ENCODE assay signal across 9 cellular contexts in genomic region chr3:159761377-159761776, GRCh38.
DNase-seq lines count a peak whose midpoint lies in the region; ATAC-seq, FAIRE-seq and TF ChIP-seq lines count a peak whose summit lies in the region.
"Had no signal": no experiment of that assay in that cellular context is flagged by ENCODE, and none has a peak within 500 bp of the region (broad histone marks: within the 10 kb centered on the region; RNA-seq: fewer than 3 reads in every experiment).

No MANE protein-coding gene starts in this region.

- H2BK20ac ChIP-seq in IMR-90 (ENCODE audit: low read depth, low read length): peak overlapping the region; percentile 49; the same call in 1 of the 2 replicates

- in situ Hi-C loops in IMR-90 (cut with MboI; ENCODE audit: low sequenced_read_pairs): no loop called here
- in situ Hi-C loops in T47D (cut with HindIII; ENCODE audit: low pct_unique_long_range_greater_than_20kb, low sequenced_read_pairs): no loop called here
- in situ Hi-C loops in HAP-1 (cut with MboI; ENCODE audit: low sequenced_read_pairs): no loop called here

- no peak overlapping the region; the same call in 1 of the 2 replicates for H2AK5ac ChIP-seq in IMR-90 (ENCODE audit: low read depth, low read length)

- no peak; the same call in 1 of the 2 replicates for TF ChIP-seq POLR2A in IMR-90 (IDR thresholded peaks at IDR 0.05; ENCODE audit: low read depth, low read length)
- no peak for TF ChIP-seq POLR2A in suprapubic skin (IDR thresholded peaks at IDR 0.05)

- TF ChIP-seq CTCF in IMR-90 (conservative IDR thresholded peaks at IDR 0.05; ENCODE audit: low read depth, low read length) (no peak), keratinocyte (optimal IDR thresholded peaks at IDR 0.05 in 1 of 3, IDR thresholded peaks at IDR 0.05 in 1 of 3, conservative IDR thresholded peaks at IDR 0.05 in 1 of 3; ENCODE audit: extremely low read depth in 1 of 3, insufficient read depth in 2 of 3, low read length in 3 of 3) (no peak), suprapubic skin (IDR thresholded peaks at IDR 0.05) (no peak)

- peaks cover 15% of the 10 kb centered on the region for H3K9me1 ChIP-seq in IMR-90 (ENCODE audit: insufficient read depth, low read length)
- H3K9me1 ChIP-seq in keratinocyte (ENCODE audit: control insufficient read depth, extremely low read depth, insufficient read depth, low read length): no peaks in the 10 kb centered on the region

- dilution Hi-C loops in IMR-90 (cut with HindIII; ENCODE audit: low sequenced_read_pairs, unreplicated experiment) (no loop called here), keratinocyte (cut with MboI; ENCODE audit: extremely low pct_ligation_motif_present, low sequenced_read_pairs) (no loop called here)

- H3K36me3 ChIP-seq in IMR-90 (ENCODE audit: control insufficient read depth, insufficient read depth, low read length) (no peaks in the 10 kb centered on the region), keratinocyte (ENCODE audit: control insufficient read depth in 2 of 2, extremely low read depth in 1 of 2, insufficient read depth in 2 of 2, low read length in 2 of 2) (no peaks in the 10 kb centered on the region), suprapubic skin (no peaks in the 10 kb centered on the region), H7 (replicated peaks; ENCODE audit: control insufficient read depth, insufficient read depth, low read length) (no peaks in the 10 kb centered on the region), HAP-1 (replicated peaks) (0 out of 2 replicates have a peak, but pooled peaks cover 4% of the 10 kb centered on the region)

- DNase-seq in IMR-90 (peak; percentile 63), T47D (ENCODE audit: low read depth in 1 of 2, low spot score in 1 of 2) (peak; percentile 58 to 65), keratinocyte (ENCODE audit: low read depth, low spot score) (no peak), suprapubic skin (ENCODE audit: low spot score in 2 of 2) (no peak), NCI-H1092 treated with DMSO at 0.1 percent for 48 hours (lab: John Stamatoyannopoulos, UW) (no peak), H7 (no peak), HAP-1 (ENCODE audit: low spot score in 2 of 2) (no peak)
- DNase-seq: activated T-cell treated with anti-CD3 and anti-CD28 coated beads, Interleukin-2, amount 50 U/mL, for 48 hours had no signal

- H4K8ac ChIP-seq in IMR-90 (ENCODE audit: low read depth in 2 of 2, low read length in 2 of 2): peak overlapping the region; percentile 39 to 64; a peak in 3 of 4 replicates

- H3K9me3 ChIP-seq in IMR-90 (ENCODE audit: control insufficient read depth, insufficient read depth, low read length): no peaks in the 10 kb centered on the region
- H3K9me3 ChIP-seq in keratinocyte (ENCODE audit: control insufficient read depth, low read depth, low read length): no peaks in the 10 kb centered on the region
- H3K9me3 ChIP-seq in suprapubic skin: no peaks in the 10 kb centered on the region
- H3K9me3 ChIP-seq in HAP-1: peaks cover 3% of the 10 kb centered on the region; the same call in 1 of the 2 replicates

- no peak overlapping the region for H3K18ac ChIP-seq in IMR-90 (ENCODE audit: low read depth, low read length)

- no peaks in the 10 kb centered on the region for H3K27me3 ChIP-seq in IMR-90 (ENCODE audit: control insufficient read depth, insufficient read depth, low read length)
- no peaks in the 10 kb centered on the region for H3K27me3 ChIP-seq in keratinocyte (ENCODE audit: control insufficient read depth, extremely low read depth, insufficient read depth, low read length)
- peaks cover 6% of the 10 kb centered on the region for H3K27me3 ChIP-seq in suprapubic skin
- H3K27me3 ChIP-seq in H7 (ENCODE audit: control insufficient read depth, insufficient read depth, low read length): peaks cover 2% of the 10 kb centered on the region; the same call in 1 of the 2 replicates
- no peaks in the 10 kb centered on the region for H3K27me3 ChIP-seq in HAP-1 (ENCODE audit: low read depth)

- ATAC-seq in IMR-90 (ENCODE audit: low read depth) (no peak), GM21360 (IDR thresholded peaks at IDR 0.05; ENCODE audit: unreplicated experiment) (no peak)

- H2BK120ac ChIP-seq in IMR-90 (ENCODE audit: low read depth, low read length): peak overlapping the region; percentile 17; the same call in 1 of the 2 replicates

- H3K14ac ChIP-seq in IMR-90 (replicated peaks; ENCODE audit: low read depth, low read length): peak overlapping the region; percentile 8; the same call in 1 of the 2 replicates

- H3K79me1 ChIP-seq in IMR-90 (ENCODE audit: low read depth in 1 of 2, low read length in 2 of 2): peaks cover 8 to 34% of the 10 kb centered on the region in 2 experiments; a peak in 3 of 4 replicates

- no peak for TF ChIP-seq RAD21 in IMR-90 (IDR thresholded peaks at IDR 0.05; ENCODE audit: low read length)

- no CpG with 5 or more reads among the region's 1 CpG for WGBS in IMR-90 (ENCODE audit: extremely low coverage in 2 of 2, insufficient read length in 1 of 2), 2 experiments
- 24% methylated on average over 1 of the region's 1 CpG for WGBS in suprapubic skin

- peak overlapping the region; percentile 53; the same call in 1 of the 2 replicates for H4K91ac ChIP-seq in IMR-90 (ENCODE audit: insufficient read depth, low read depth, low read length)

- FAIRE-seq in keratinocyte (lab: Jason Lieb, UNC): peak; percentile 56

- H3K4me3 ChIP-seq in IMR-90 (ENCODE audit: insufficient read depth, low read depth, low read length) (no peak overlapping the region), keratinocyte (ENCODE audit: control insufficient read depth in 2 of 3, extremely low read depth in 1 of 3, insufficient read depth in 2 of 3, low read depth in 1 of 3, low read length in 3 of 3) (peak overlapping the region in 1 of 3 experiments; percentile 65), suprapubic skin (no peak overlapping the region), H7 (ENCODE audit: insufficient read depth, low read depth, low read length) (no peak overlapping the region), HAP-1 (no peak overlapping the region)

- H3K79me2 ChIP-seq in keratinocyte (ENCODE audit: control insufficient read depth, insufficient read depth, low read length): peaks cover 5% of the 10 kb centered on the region

- peaks cover 13% of the 10 kb centered on the region for H3K4me1 ChIP-seq in IMR-90 (ENCODE audit: control insufficient read depth, insufficient read depth, low read length)
- H3K4me1 ChIP-seq in keratinocyte (ENCODE audit: control insufficient read depth, extremely low read depth, insufficient read depth, low read length): peaks cover 28% of the 10 kb centered on the region
- peaks cover 54% of the 10 kb centered on the region for H3K4me1 ChIP-seq in suprapubic skin
- H3K4me1 ChIP-seq in HAP-1: peaks cover 31% of the 10 kb centered on the region

- peak overlapping the region; percentile 17 for H2AK9ac ChIP-seq in IMR-90 (replicated peaks; ENCODE audit: low read depth, low read length, poor library complexity)

- H4K20me1 ChIP-seq in IMR-90 (ENCODE audit: insufficient read depth, low read length) (peaks cover 4% of the 10 kb centered on the region), keratinocyte (ENCODE audit: control insufficient read depth, extremely low read depth, insufficient read depth, low read length) (no peaks in the 10 kb centered on the region)

- H3K27ac ChIP-seq in IMR-90 (ENCODE audit: insufficient read depth, low read length): no peak overlapping the region
- H3K27ac ChIP-seq in keratinocyte (ENCODE audit: control insufficient read depth, insufficient read depth, low read length): peak overlapping the region; percentile 90
- peak overlapping the region; percentile 90 for H3K27ac ChIP-seq in suprapubic skin

- peak overlapping the region; percentile 4; the same call in 1 of the 2 replicates for H3K4ac ChIP-seq in IMR-90 (ENCODE audit: low read depth, low read length)

- no TSS peak for BruUV-seq in IMR-90 (replicated peaks; lab: Mats Ljungman, UMichigan)

- 0 out of 3 replicates have a peak overlapping the region, but pooled peaks have one; percentile 35 for H2BK15ac ChIP-seq in IMR-90 (ENCODE audit: low read depth, low read length)

- TF ChIP-seq EP300 in suprapubic skin (IDR thresholded peaks at IDR 0.05): no peak

- H3K23ac ChIP-seq in IMR-90 (ENCODE audit: low read depth, low read length): no peak overlapping the region

- intact Hi-C loops in IMR-90 (cut with micrococcal nuclease): loop anchor here (5.0 to 10.0 kb wide), 3 partner anchors 124 to 653 kb away; no protein-coding TSS in a partner anchor

- peak overlapping the region; percentile 62 for H2AFZ ChIP-seq in IMR-90 (replicated peaks; ENCODE audit: low read length, poor library complexity)
- H2AFZ ChIP-seq in keratinocyte (ENCODE audit: control insufficient read depth, low read length): no peak overlapping the region

- CTCF ChIA-PET in IMR-90 (lab: Yijun Ruan, JAX): interaction anchor here (0.6 kb wide), 2 partner anchors 37 to 770 kb away, joined by 3 to 4 read pairs; no protein-coding TSS in a partner anchor

- H3K9ac ChIP-seq in IMR-90 (ENCODE audit: low read depth, low read length) (no peak overlapping the region), keratinocyte (ENCODE audit: control insufficient read depth, extremely low read depth, insufficient read depth, low read length) (no peak overlapping the region)

- H2BK5ac ChIP-seq in IMR-90 (ENCODE audit: low read depth, low read length, poor library complexity, severe bottlenecking): no peak overlapping the region

- POLR2A ChIA-PET in IMR-90 (lab: Charles Lee; ENCODE audit: unreplicated experiment): no interaction called here

- no peak overlapping the region for H3K56ac ChIP-seq in IMR-90 (ENCODE audit: extremely low read depth, insufficient read depth, low read length)

- H4K5ac ChIP-seq in IMR-90 (ENCODE audit: low read depth, low read length): no peak overlapping the region; the same call in 1 of the 2 replicates

- H3K4me2 ChIP-seq in IMR-90 (ENCODE audit: low read depth, low read length) (no peak overlapping the region), keratinocyte (ENCODE audit: control insufficient read depth, extremely low read depth, insufficient read depth, low read depth, low read length) (peak overlapping the region; percentile 93)

TF ChIP-seq in IMR-90, 13 proteins besides CTCF, POLR2A, EP300 and RAD21 (continues in another document):
- TF ChIP-seq FOS (IDR thresholded peaks at IDR 0.05; ENCODE audit: low read depth, low read length) (no peak), SMC3 (IDR thresholded peaks at IDR 0.05; ENCODE audit: low read depth, low read length) (no peak), RFX5 (IDR thresholded peaks at IDR 0.05; ENCODE audit: low read depth, low read length) (no peak), CHD1 (IDR thresholded peaks at IDR 0.05; ENCODE audit: low read depth, low read length) (no peak), MAFK (IDR thresholded peaks at IDR 0.05; ENCODE audit: low read depth, low read length) (no peak), MXI1 (IDR thresholded peaks at IDR 0.05; ENCODE audit: borderline replicate concordance, low read depth, low read length) (no peak)

Comparison
In these comparisons a context has a peak if more than half of its experiments do, and no peak if none do; other contexts are left out.
1. DNase-seq: peak in IMR-90 (single experiment) and T47D (2 of 2); none in keratinocyte (single experiment), suprapubic skin (0 of 2), NCI-H1092 treated with DMSO at 0.1 percent for 48 hours (single experiment), H7 (single experiment) and HAP-1 (0 of 2).